ENCODE assay signal across 14 cellular contexts in genomic region chr4:26048962-26049361, GRCh38.
A peak's percentile ranks its signal among the peaks of the same experiment; 100 is the strongest.
DNase-seq lines count a peak whose midpoint lies in the region; ATAC-seq, FAIRE-seq and TF ChIP-seq lines count a peak whose summit lies in the region.
"Had no signal": no experiment of that assay in that cellular context is flagged by ENCODE, and none has a peak within 500 bp of the region (broad histone marks: within the 10 kb centered on the region; RNA-seq: fewer than 3 reads in every experiment).

No MANE protein-coding gene starts in this region.

- H3K27me3 ChIP-seq in colonic mucosa (no peaks in the 10 kb centered on the region), mucosa of rectum (ENCODE audit: control insufficient read depth in 2 of 2, insufficient read depth in 2 of 2, low read length in 2 of 2) (no peaks in the 10 kb centered on the region), stomach smooth muscle (ENCODE audit: control insufficient read depth in 1 of 2, insufficient read depth in 2 of 2, low read length in 2 of 2) (no peaks in the 10 kb centered on the region)

- H3K36me3 ChIP-seq in colonic mucosa (no peaks in the 10 kb centered on the region), mucosa of rectum (ENCODE audit: control insufficient read depth in 2 of 2, insufficient read depth in 2 of 2, low read length in 2 of 2) (no peaks in the 10 kb centered on the region), stomach smooth muscle (ENCODE audit: control insufficient read depth in 2 of 2, insufficient read depth in 2 of 2, low read length in 2 of 2) (no peaks in the 10 kb centered on the region), kidney (ENCODE audit: control insufficient read depth in 1 of 2, insufficient read depth in 2 of 2, low read length in 2 of 2) (no peaks in the 10 kb centered on the region)

- DNase-seq in HFFc6 = no peak
- no peak for DNase-seq in colonic mucosa
- DNase-seq in kidney glomerular epithelial cell (lab: John Stamatoyannopoulos, UW) = no peak
- DNase-seq in kidney = no peak
- DNase-seq in DMS114 treated with DMSO at 0.1 percent for 48 hours (lab: John Stamatoyannopoulos, UW; ENCODE audit: unreplicated experiment) = no peak
- DNase-seq: activated CD8-positive, alpha-beta memory T cell treated with anti-CD3 and anti-CD28 coated beads, Interleukin-2, amount 10 ng/mL, durations not matched to agents 7 days and 5 days; effector CD8-positive, alpha-beta T cell; NCI-H345; stimulated activated CD4-positive, alpha-beta T cell treated with anti-CD3 and anti-CD28 coated beads, Interleukin-15, amount 100 ng/mL, for 24 hours had no signal

- H3K27ac ChIP-seq in colonic mucosa (peak overlapping the region; percentile 38), mucosa of rectum (ENCODE audit: low read depth in 2 of 2, low read length in 2 of 2) (peak overlapping the region; percentile 72 to 74), stomach smooth muscle (ENCODE audit: low read length) (peak overlapping the region; percentile 24), kidney (ENCODE audit: low read depth in 2 of 2, low read length in 2 of 2) (no peak overlapping the region)

- intact Hi-C loops in colonic mucosa (cut with DNase I) (no loop called here), kidney (cut with DNase I) (no loop called here)

- peak overlapping the region; percentile 81 for H3K4me3 Mint-ChIP-seq in HFFc6
- H3K4me3 Mint-ChIP-seq: activated CD8-positive, alpha-beta memory T cell treated with anti-CD3 and anti-CD28 coated beads, Interleukin-2, amount 10 ng/mL, durations not matched to agents 7 days and 5 days had no signal

- no peak for FAIRE-seq in kidney (lab: Jason Lieb, UNC)
- FAIRE-seq: RCC 7860 had no signal

- peaks cover 2% of the 10 kb centered on the region for H3K27me3 Mint-ChIP-seq in HFFc6 (ENCODE audit: insufficient read depth)

- TF ChIP-seq CTCF in HFFc6 (IDR thresholded peaks at IDR 0.05) (no peak), colonic mucosa (IDR thresholded peaks at IDR 0.05) (no peak), kidney (IDR thresholded peaks at IDR 0.05; ENCODE audit: borderline replicate concordance, extremely low read depth, insufficient read depth) (no peak)

- peaks cover 5% of the 10 kb centered on the region for H3K36me3 Mint-ChIP-seq in HFFc6 (ENCODE audit: low read depth)
- H3K36me3 Mint-ChIP-seq: activated naive CD4-positive, alpha-beta T cell treated with anti-CD3 and anti-CD28 coated beads, Interleukin-2, amount 50 U/mL, for 72 hours had no signal

- H3K4me1 ChIP-seq in colonic mucosa (no peaks in the 10 kb centered on the region), mucosa of rectum (ENCODE audit: control insufficient read depth in 2 of 2, insufficient read depth in 2 of 2, low read length in 2 of 2) (peaks cover 0 to 3% of the 10 kb centered on the region in 2 donors), stomach smooth muscle (ENCODE audit: control insufficient read depth, insufficient read depth, low read length) (peaks cover 25% of the 10 kb centered on the region), kidney (ENCODE audit: control insufficient read depth in 1 of 2, insufficient read depth in 1 of 2, low read depth in 1 of 2, low read length in 2 of 2) (no peaks in the 10 kb centered on the region)

- H3K9me3 Mint-ChIP-seq in HFFc6 = no peaks in the 10 kb centered on the region

- H3K9me3 ChIP-seq in colonic mucosa (no peaks in the 10 kb centered on the region), mucosa of rectum (ENCODE audit: control insufficient read depth in 2 of 2, low read length in 2 of 2) (no peaks in the 10 kb centered on the region), stomach smooth muscle (ENCODE audit: control insufficient read depth in 2 of 2, low read length in 2 of 2) (no peaks in the 10 kb centered on the region), kidney (ENCODE audit: control insufficient read depth in 1 of 2, low read length in 2 of 2) (no peaks in the 10 kb centered on the region)

- peak overlapping the region; percentile 99 for H3K27ac Mint-ChIP-seq in HFFc6
- H3K27ac Mint-ChIP-seq: activated CD8-positive, alpha-beta memory T cell treated with anti-CD3 and anti-CD28 coated beads, Interleukin-2, amount 10 ng/mL, durations not matched to agents 7 days and 5 days; activated naive CD4-positive, alpha-beta T cell treated with anti-CD3 and anti-CD28 coated beads, Interleukin-2, amount 50 U/mL, for 72 hours had no signal

- peaks cover 50% of the 10 kb centered on the region for H3K4me1 Mint-ChIP-seq in HFFc6 (ENCODE audit: low read depth)

- H3K9ac ChIP-seq in colonic mucosa (ENCODE audit: low read depth in 2 of 2, low read length in 2 of 2) (peak overlapping the region in 1 of 2 donors; percentile 6), mucosa of rectum (ENCODE audit: low read depth in 1 of 2, low read length in 2 of 2) (no peak overlapping the region), stomach smooth muscle (ENCODE audit: low read length in 2 of 2) (peak overlapping the region in 1 of 2 donors; percentile 23), kidney (ENCODE audit: low read length in 2 of 2) (no peak overlapping the region)

- no peak overlapping the region for H3K4me3 ChIP-seq in colonic mucosa
- no peak overlapping the region for H3K4me3 ChIP-seq in mucosa of rectum (ENCODE audit: low read length in 2 of 2)
- no peak overlapping the region for H3K4me3 ChIP-seq in stomach smooth muscle (ENCODE audit: low read length in 2 of 2)
- H3K4me3 ChIP-seq in kidney (ENCODE audit: low read length in 2 of 2) = no peak overlapping the region

- no peak for ATAC-seq in HG03280 (IDR thresholded peaks at IDR 0.05; ENCODE audit: unreplicated experiment)
- ATAC-seq: activated CD8-positive, alpha-beta memory T cell treated with anti-CD3 and anti-CD28 coated beads, Interleukin-2, amount 10 ng/mL, durations not matched to agents 7 days and 5 days; activated naive CD4-positive, alpha-beta T cell treated with anti-CD3 and anti-CD28 coated beads, Interleukin-2, amount 50 U/mL, for 72 hours had no signal

Comparison
In these comparisons a context has a peak if more than half of its experiments do, and no peak if none do; other contexts are left out.
1. H3K27ac ChIP-seq: peak in colonic mucosa (single experiment), mucosa of rectum (2 of 2) and stomach smooth muscle (single experiment); none in kidney (0 of 2).